Comparison of ENCODE assay signal across 8 cellular contexts in genomic region chr17:47650525-47651522, GRCh38. TPM values are rescaled to one million over a fixed set of nuclear protein-coding genes. Genes with fewer than 3 reads are reported as not detected.
A peak's percentile ranks its signal among the peaks of the same experiment; 100 is the strongest.
DNase-seq lines count a peak whose midpoint lies in the region; ATAC-seq and TF ChIP-seq lines count a peak whose summit lies in the region.

No MANE protein-coding gene starts in this region.

- no peaks in the 10 kb centered on the region for H3K9me3 ChIP-seq in SU-DHL-6 (ENCODE audit: insufficient read depth, low read length)
- no peaks in the 10 kb centered on the region for H3K9me3 ChIP-seq in parathyroid adenoma (ENCODE audit: control insufficient read depth, low read length)
- H3K9me3 ChIP-seq in tibial artery, result no peaks in the 10 kb centered on the region

- no peak for TF ChIP-seq CTCF in SU-DHL-6 (IDR thresholded peaks at IDR 0.05; ENCODE audit: insufficient read depth, low read length, poor library complexity, severe bottlenecking)
- no peak for TF ChIP-seq CTCF in parathyroid adenoma (IDR thresholded peaks at IDR 0.05)
- no peak for TF ChIP-seq CTCF in tibial artery (IDR thresholded peaks at IDR 0.05)

- no peak overlapping the region for H2AFZ ChIP-seq in SU-DHL-6 (ENCODE audit: low read depth, low read length, severe bottlenecking)
- peak overlapping the region; percentile 54 for H2AFZ ChIP-seq in parathyroid adenoma

- H3K9me2 ChIP-seq in SU-DHL-6 (replicated peaks; ENCODE audit: insufficient read depth, low read length), result no peaks in the 10 kb centered on the region

- H3K27me3 ChIP-seq in SU-DHL-6 (ENCODE audit: low read length) (no peaks in the 10 kb centered on the region), parathyroid adenoma (ENCODE audit: control insufficient read depth, insufficient read depth, low read length) (no peaks in the 10 kb centered on the region), tibial artery (no peaks in the 10 kb centered on the region)

- H3K4me1 ChIP-seq in parathyroid adenoma (peaks cover 5% of the 10 kb centered on the region), tibial artery (peaks cover 0 to 47% (median 28%) of the 10 kb centered on the region in 4 donors)

- H3K27me3 Mint-ChIP-seq in activated naive CD8-positive, alpha-beta T cell treated with anti-CD3 and anti-CD28 coated beads, Interleukin-2, amount 50 U/mL, for 24 hours, result peaks cover 4% of the 10 kb centered on the region

- H3K79me2 ChIP-seq in SU-DHL-6 (ENCODE audit: insufficient read depth, low read length) (peaks cover 60% of the 10 kb centered on the region), parathyroid adenoma (peaks cover 31% of the 10 kb centered on the region)

- peaks cover 43% of the 10 kb centered on the region for H3K36me3 ChIP-seq in SU-DHL-6 (ENCODE audit: low read length)
- H3K36me3 ChIP-seq in parathyroid adenoma (ENCODE audit: control insufficient read depth, insufficient read depth, low read length), result no peaks in the 10 kb centered on the region
- H3K36me3 ChIP-seq in tibial artery, result peaks cover 25 to 38% (median 38%) of the 10 kb centered on the region in 3 donors

- DNase-seq in GM04504 (ENCODE audit: low read depth), result peak; percentile 90
- peak; percentile 85 for DNase-seq in NCI-H128 (lab: John Stamatoyannopoulos, UW; ENCODE audit: unreplicated experiment)
- peak; percentile 95 for DNase-seq in activated naive CD8-positive, alpha-beta T cell treated with anti-CD3 and anti-CD28 coated beads, Interleukin-2, amount 50 U/mL, for 24 hours
- peak; percentile 98 for DNase-seq in cardiac septum (ENCODE audit: low spot score)
- peak; percentile 93 to 97 for DNase-seq in tibial artery

- H3K4me3 Mint-ChIP-seq in activated naive CD8-positive, alpha-beta T cell treated with anti-CD3 and anti-CD28 coated beads, Interleukin-2, amount 50 U/mL, for 24 hours, result peak overlapping the region; percentile 98

- peak overlapping the region; percentile 81 for H3K27ac ChIP-seq in SU-DHL-6 (ENCODE audit: low read depth, low read length)
- peak overlapping the region; percentile 79 for H3K27ac ChIP-seq in parathyroid adenoma
- H3K27ac ChIP-seq in tibial artery, result peak overlapping the region; percentile 91 to 93

- peaks cover 27% of the 10 kb centered on the region for H4K20me1 ChIP-seq in SU-DHL-6 (ENCODE audit: low read depth, low read length)

- H3K4me3 ChIP-seq in SU-DHL-6 (ENCODE audit: insufficient read depth, low read length, poor library complexity, severe bottlenecking), result peak overlapping the region; percentile 91
- peak overlapping the region; percentile 73 for H3K4me3 ChIP-seq in parathyroid adenoma (ENCODE audit: low read depth, low read length)
- peak overlapping the region; percentile 87 to 98 for H3K4me3 ChIP-seq in tibial artery

- peak; percentile 57 for ATAC-seq in HG02623 (IDR thresholded peaks at IDR 0.05; ENCODE audit: unreplicated experiment)
- ATAC-seq in activated naive CD8-positive, alpha-beta T cell treated with anti-CD3 and anti-CD28 coated beads, Interleukin-2, amount 50 U/mL, for 24 hours, result peak; percentile 52

- peak overlapping the region; percentile 97 for H3K27ac Mint-ChIP-seq in activated naive CD8-positive, alpha-beta T cell treated with anti-CD3 and anti-CD28 coated beads, Interleukin-2, amount 50 U/mL, for 24 hours

- peaks cover 11% of the 10 kb centered on the region; the same call in 1 of the 2 replicates for H3F3A ChIP-seq in SU-DHL-6 (ENCODE audit: insufficient read depth)

- H3K9me3 Mint-ChIP-seq in activated naive CD8-positive, alpha-beta T cell treated with anti-CD3 and anti-CD28 coated beads, Interleukin-2, amount 50 U/mL, for 24 hours, result no peaks in the 10 kb centered on the region

- H3K4me1 Mint-ChIP-seq in activated naive CD8-positive, alpha-beta T cell treated with anti-CD3 and anti-CD28 coated beads, Interleukin-2, amount 50 U/mL, for 24 hours, result peaks cover 83% of the 10 kb centered on the region

- intact Hi-C loops in cardiac septum (cut with DNase I), result loop anchor here (5.0 kb wide), 1 partner anchor 41 kb away; the partner anchor contains the start of gene TBKBP1
- intact Hi-C loops in tibial artery (cut with DNase I; ENCODE audit: low total_unique reads), result no loop called here

- peak overlapping the region; percentile 98 for H3K4me2 ChIP-seq in SU-DHL-6 (ENCODE audit: low read depth, low read length, poor library complexity, severe bottlenecking)
- H3K4me2 ChIP-seq in parathyroid adenoma (ENCODE audit: low read length), result peak overlapping the region; percentile 92

- H3K36me3 Mint-ChIP-seq in activated naive CD8-positive, alpha-beta T cell treated with anti-CD3 and anti-CD28 coated beads, Interleukin-2, amount 50 U/mL, for 24 hours (ENCODE audit: low read depth), result peaks cover 52% of the 10 kb centered on the region

- H3K9ac ChIP-seq in SU-DHL-6 (ENCODE audit: low read length) (peak overlapping the region; percentile 85), parathyroid adenoma (peak overlapping the region; percentile 17)

RNA-seq across cellular contexts. Expression of gene KPNB1, which starts 1.1 kb away (rescaled TPM):
- total RNA-seq in cardiac septum, result 185 TPM

RNA-seq across cellular contexts. Expression of gene TBKBP1, which starts 43.1 kb away (rescaled TPM):
- total RNA-seq in cardiac septum, result 11.2 TPM

Comparison
In these comparisons a context has a peak if more than half of its experiments do, and no peak if none do; other contexts are left out.
1. Peak in every context shown above with its lines: DNase-seq, ATAC-seq, H3K4me3 ChIP-seq and H3K27ac ChIP-seq.